Comparison of ENCODE assay signal across 7 cellular contexts in genomic region chr16:22111629-22112028, GRCh38. TPM values are rescaled to one million over a fixed set of nuclear protein-coding genes. Genes with fewer than 3 reads are reported as not detected.
"Had no signal": no experiment of that assay in that cellular context is flagged by ENCODE, and none has a peak within 500 bp of the region (broad histone marks: within the 10 kb centered on the region; RNA-seq: fewer than 3 reads in every experiment).

No MANE protein-coding gene starts in this region.

RNA-seq across cellular contexts. Expression of gene VWA3A, which starts 19.3 kb away (rescaled TPM):
- total RNA-seq: GM23248, H1, H4, H9 had no signal
- polyA plus RNA-seq: GM23248, GM23338 had no signal

RNA-seq across cellular contexts. Expression of gene SDR42E2, which starts 50.7 kb away (rescaled TPM):
- total RNA-seq: GM23248, GM23338, H1, H4, H7, HFFc6 had no signal
- polyA plus RNA-seq: GM23248 had no signal
